In the genomic region with DNA sequence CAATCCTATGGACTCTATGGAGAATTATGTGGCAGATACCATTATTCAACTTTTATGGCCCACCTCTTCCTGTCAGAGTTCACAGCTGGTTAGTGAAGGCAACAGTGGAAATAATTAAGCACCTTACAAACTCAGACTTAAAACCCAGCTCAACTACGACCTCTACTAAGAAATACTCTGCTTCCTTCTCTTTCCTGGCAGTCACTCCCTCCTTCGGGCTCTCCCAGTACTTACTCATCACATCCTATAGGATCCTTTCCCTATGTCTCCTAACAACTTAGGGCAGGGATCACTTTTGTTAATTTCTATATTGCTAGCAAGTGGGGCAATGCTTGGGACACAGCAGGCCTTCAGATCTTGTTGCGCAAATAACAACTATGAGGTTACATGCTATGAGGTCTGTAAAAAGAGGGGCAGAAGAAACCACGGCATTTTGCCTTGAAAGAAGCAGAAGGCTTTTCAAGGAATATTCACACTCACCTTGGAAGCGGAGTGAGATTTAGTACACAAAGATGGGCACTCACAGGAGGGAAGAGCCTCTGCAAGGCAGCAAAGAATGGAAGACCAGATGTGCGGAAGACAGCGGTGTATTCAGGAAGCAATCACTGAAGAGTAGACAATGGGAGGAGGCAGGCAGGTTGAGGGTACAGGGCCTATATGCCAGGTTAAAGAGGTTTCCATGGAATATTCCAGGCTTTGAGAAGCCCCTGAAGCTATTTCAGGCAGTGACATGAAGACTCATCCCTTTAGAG, we compare ENCODE assay signal across 8 cellular contexts. TPM values are rescaled to one million over a fixed set of nuclear protein-coding genes. Genes with fewer than 3 reads are reported as not detected.
DNase-seq lines count a peak whose midpoint lies in the region; ATAC-seq and TF ChIP-seq lines count a peak whose summit lies in the region.

No MANE protein-coding gene starts in this region.

- H3K36me3 Mint-ChIP-seq in activated CD4-positive, alpha-beta memory T cell treated with anti-CD3 and anti-CD28 coated beads, Interleukin-2, amount 10 ng/mL, durations not matched to agents 7 days and 5 days (ENCODE audit: low read depth) = peaks cover 3% of the 10 kb centered on the region

- H3K4me3 Mint-ChIP-seq in activated CD4-positive, alpha-beta memory T cell treated with anti-CD3 and anti-CD28 coated beads, Interleukin-2, amount 10 ng/mL, durations not matched to agents 7 days and 5 days = peak overlapping the region; percentile 89

- peaks cover 70% of the 10 kb centered on the region for H3K79me2 ChIP-seq in HCT116 (ENCODE audit: insufficient read depth, low read length)

- H3K9me3 Mint-ChIP-seq in activated CD4-positive, alpha-beta memory T cell treated with anti-CD3 and anti-CD28 coated beads, Interleukin-2, amount 10 ng/mL, durations not matched to agents 7 days and 5 days = no peaks in the 10 kb centered on the region

- H3K9me3 ChIP-seq in BLaER1 treated with 17β-estradiol and CSF1 and Interleukin-3, amounts not matched to agents 10 nM and 100 nM (replicated peaks in 1 of 11) = peaks cover 0 to 10% (median 0%) of the 10 kb centered on the region in 11 experiments; a peak in 2 of 22 replicates
- no peaks in the 10 kb centered on the region for H3K9me3 ChIP-seq in HCT116 (ENCODE audit: control insufficient read depth in 1 of 2, insufficient read depth in 1 of 2, low read depth in 1 of 2, low read length in 2 of 2)

- peak overlapping the region in 8 of 11 experiments; percentile 21 to 92 (median 86); a peak in 14 of 22 replicates for H3K27ac ChIP-seq in BLaER1 treated with 17β-estradiol and CSF1 and Interleukin-3, amounts not matched to agents 10 nM and 100 nM
- H3K27ac ChIP-seq in HCT116 (ENCODE audit: low read depth, low read length) = peak overlapping the region; percentile 95

- intact Hi-C loops in HCT116 (cut with micrococcal nuclease) = loop anchor here (5.0 kb wide), 1 partner anchor 78 kb away; no protein-coding TSS in a partner anchor

- RAD21 ChIA-PET in HCT116 (lab: Charles Lee; ENCODE audit: low non-redundant PET in 1 of 2, low total read pairs in 2 of 2, uncharacterized antibody in 2 of 2, unreplicated experiment in 2 of 2) = no interaction called here

- H3K4me1 ChIP-seq in BLaER1 treated with 17β-estradiol and CSF1 and Interleukin-3, amounts not matched to agents 10 nM and 100 nM = peaks cover 38 to 68% (median 61%) of the 10 kb centered on the region in 10 experiments
- peaks cover 39 to 70% of the 10 kb centered on the region in 2 experiments for H3K4me1 ChIP-seq in HCT116 (ENCODE audit: control insufficient read depth in 1 of 2, insufficient read depth in 2 of 2, low read length in 2 of 2)

- peak overlapping the region; percentile 87 for H3K27ac Mint-ChIP-seq in activated CD4-positive, alpha-beta memory T cell treated with anti-CD3 and anti-CD28 coated beads, Interleukin-2, amount 10 ng/mL, durations not matched to agents 7 days and 5 days

- ATAC-seq in HCT116 (no peak), HG03095 (IDR thresholded peaks at IDR 0.05; ENCODE audit: unreplicated experiment) (no peak), HG03457 (IDR thresholded peaks at IDR 0.05; ENCODE audit: unreplicated experiment) (no peak)

- BruUV-seq in HCT116 (replicated peaks; lab: Mats Ljungman, UMichigan) = no TSS peak

- H3K36me3 ChIP-seq in BLaER1 treated with 17β-estradiol and CSF1 and Interleukin-3, amounts not matched to agents 10 nM and 100 nM = peaks cover 0 to 25% (median 2%) of the 10 kb centered on the region in 11 experiments; a peak in 6 of 22 replicates
- H3K36me3 ChIP-seq in HCT116 (ENCODE audit: control insufficient read depth in 1 of 2, insufficient read depth in 2 of 2, low read length in 2 of 2) = peaks cover 0 to 15% of the 10 kb centered on the region in 2 experiments; a peak in 1 of 4 replicates

- CTCF ChIA-PET in HCT116 (lab: Charles Lee) = no interaction called here
- CTCF ChIA-PET in activated CD4-positive, alpha-beta memory T cell treated with anti-CD3 and anti-CD28 coated beads, Interleukin-2, amount 10 ng/mL, durations not matched to agents 7 days and 5 days (lab: Charles Lee) = no interaction called here

- peak; percentile 25; the same call in 1 of the 2 replicates for TF ChIP-seq RAD21 in HCT116 (IDR thresholded peaks at IDR 0.05; ENCODE audit: low read depth)

- no peak for TF ChIP-seq CTCF in HCT116 (IDR thresholded peaks at IDR 0.05 in 2 of 3, conservative IDR thresholded peaks at IDR 0.05 in 1 of 3; ENCODE audit: borderline replicate concordance in 1 of 3, insufficient read depth in 1 of 3, low read depth in 2 of 3, low read length in 2 of 3)

- POLR2A ChIA-PET in HCT116 (lab: Charles Lee) = no interaction called here
- POLR2A ChIA-PET in activated CD4-positive, alpha-beta memory T cell treated with anti-CD3 and anti-CD28 coated beads, Interleukin-2, amount 10 ng/mL, durations not matched to agents 7 days and 5 days (lab: Charles Lee) = interaction anchor here (1.1 kb wide), 3 partner anchors 18 to 51 kb away, joined by 3 to 9 read pairs (median 4); no protein-coding TSS in a partner anchor

- no peaks in the 10 kb centered on the region; a peak in 1 of 22 replicates for H3K27me3 ChIP-seq in BLaER1 treated with 17β-estradiol and CSF1 and Interleukin-3, amounts not matched to agents 10 nM and 100 nM
- no peaks in the 10 kb centered on the region for H3K27me3 ChIP-seq in HCT116 (ENCODE audit: insufficient read depth, low read length)

- H2AFZ ChIP-seq in HCT116 (ENCODE audit: low read depth, low read length, poor library complexity, severe bottlenecking) = no peak overlapping the region

- no peaks in the 10 kb centered on the region for H3K9me2 ChIP-seq in HCT116 (ENCODE audit: insufficient read depth)

- no peaks in the 10 kb centered on the region for H3K27me3 Mint-ChIP-seq in activated CD4-positive, alpha-beta memory T cell treated with anti-CD3 and anti-CD28 coated beads, Interleukin-2, amount 10 ng/mL, durations not matched to agents 7 days and 5 days

- H4K20me1 ChIP-seq in BLaER1 treated with 17β-estradiol and CSF1 and Interleukin-3, amounts not matched to agents 10 nM and 100 nM = peaks cover 0 to 44% (median 18%) of the 10 kb centered on the region in 11 experiments; a peak in 8 of 22 replicates
- no peaks in the 10 kb centered on the region for H4K20me1 ChIP-seq in HCT116 (ENCODE audit: insufficient read depth)

- H3K4me3 ChIP-seq in BLaER1 treated with 17β-estradiol and CSF1 and Interleukin-3, amounts not matched to agents 10 nM and 100 nM = peak overlapping the region in 9 of 10 experiments; percentile 22 to 96 (median 88); a peak in 16 of 20 replicates
- H3K4me3 ChIP-seq in HCT116 (replicated peaks in 1 of 2; ENCODE audit: low read depth in 1 of 2, low read length in 2 of 2) = peak overlapping the region; percentile 56 to 75

- H3K4me2 ChIP-seq in BLaER1 treated with 17β-estradiol and CSF1 and Interleukin-3, amounts not matched to agents 10 nM and 100 nM = peak overlapping the region; percentile 80 to 96 (median 91)
- H3K4me2 ChIP-seq in HCT116 (ENCODE audit: low read length) = peak overlapping the region; percentile 77

- DNase-seq in HCT116 (ENCODE audit: low read depth, low spot score) (no peak), left kidney (ENCODE audit: low read depth, low spot score) (peak; percentile 58), GDM1 (lab: John Stamatoyannopoulos, UW) (no peak), NCI-H2081 treated with DMSO at 0.1 percent for 48 hours (lab: John Stamatoyannopoulos, UW) (no peak)
- DNase-seq in activated CD4-positive, alpha-beta memory T cell treated with anti-CD3 and anti-CD28 coated beads, Interleukin-2, amount 10 ng/mL, durations not matched to agents 7 days and 5 days = no peak

- no peak for TF ChIP-seq POLR2A in HCT116 (IDR thresholded peaks at IDR 0.05; ENCODE audit: borderline replicate concordance, extremely low read depth, insufficient read depth, insufficient read length)

- H3K4me1 Mint-ChIP-seq in activated CD4-positive, alpha-beta memory T cell treated with anti-CD3 and anti-CD28 coated beads, Interleukin-2, amount 10 ng/mL, durations not matched to agents 7 days and 5 days = peaks cover 39% of the 10 kb centered on the region

- H3K9ac ChIP-seq in BLaER1 treated with 17β-estradiol and CSF1 and Interleukin-3, amounts not matched to agents 10 nM and 100 nM = peak overlapping the region in 10 of 11 experiments; percentile 12 to 94 (median 90); a peak in 17 of 22 replicates
- H3K9ac ChIP-seq in HCT116 (ENCODE audit: low read length) = peak overlapping the region; percentile 82

TF ChIP-seq in HCT116, 20 proteins besides CTCF, POLR2A, EP300 and RAD21:
- 0 out of 2 replicates have a peak, but pooled peaks have one; percentile 17 for TF ChIP-seq EGR1 (IDR thresholded peaks at IDR 0.05; ENCODE audit: low read depth)
- no peak for TF ChIP-seq TCF7L2 (IDR thresholded peaks at IDR 0.05; ENCODE audit: borderline replicate concordance, extremely low read depth, insufficient read depth, insufficient read length)
- TF ChIP-seq, protein P1, sequence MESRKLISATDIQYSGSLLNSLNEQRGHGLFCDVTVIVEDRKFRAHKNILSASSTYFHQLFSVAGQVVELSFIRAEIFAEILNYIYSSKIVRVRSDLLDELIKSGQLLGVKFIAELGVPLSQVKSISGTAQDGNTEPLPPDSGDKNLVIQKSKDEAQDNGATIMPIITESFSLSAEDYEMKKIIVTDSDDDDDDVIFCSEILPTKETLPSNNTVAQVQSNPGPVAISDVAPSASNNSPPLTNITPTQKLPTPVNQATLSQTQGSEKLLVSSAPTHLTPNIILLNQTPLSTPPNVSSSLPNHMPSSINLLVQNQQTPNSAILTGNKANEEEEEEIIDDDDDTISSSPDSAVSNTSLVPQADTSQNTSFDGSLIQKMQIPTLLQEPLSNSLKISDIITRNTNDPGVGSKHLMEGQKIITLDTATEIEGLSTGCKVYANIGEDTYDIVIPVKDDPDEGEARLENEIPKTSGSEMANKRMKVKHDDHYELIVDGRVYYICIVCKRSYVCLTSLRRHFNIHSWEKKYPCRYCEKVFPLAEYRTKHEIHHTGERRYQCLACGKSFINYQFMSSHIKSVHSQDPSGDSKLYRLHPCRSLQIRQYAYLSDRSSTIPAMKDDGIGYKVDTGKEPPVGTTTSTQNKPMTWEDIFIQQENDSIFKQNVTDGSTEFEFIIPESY (IDR thresholded peaks at IDR 0.05; ENCODE audit: extremely low read depth, insufficient replicate concordance, low read length) = no peak
- no peak; the same call in 1 of the 2 replicates for TF ChIP-seq JUND (IDR thresholded peaks at IDR 0.05)
- peak; percentile 34; the same call in 1 of the 2 replicates for TF ChIP-seq SP1 (IDR thresholded peaks at IDR 0.05; ENCODE audit: low read depth)
- TF ChIP-seq SIN3A (IDR thresholded peaks at IDR 0.05; ENCODE audit: low read depth) = peak; percentile 57; the same call in 1 of the 2 replicates

RNA-seq across cellular contexts. Expression of a gene that starts 2.1 kb away (rescaled TPM):
- total RNA-seq in HCT116 (2021; ENCODE audit: unreplicated experiment) = 118 TPM
- 62.6 and 81.7 TPM in 2 replicates for polyA plus RNA-seq in HCT116 (2012)
- 10 to 100 TPM; 43.0 to 45.5 TPM for total RNA-seq in activated CD4-positive, alpha-beta memory T cell treated with anti-CD3 and anti-CD28 coated beads, Interleukin-2, amount 10 ng/mL, durations not matched to agents 7 days and 5 days
